In genomic region chr1:31672988-31673387, GRCh38 we compare ENCODE assay signal across 15 cellular contexts. TPM values are rescaled to one million over a fixed set of nuclear protein-coding genes. Genes with fewer than 3 reads are reported as not detected.
DNase-seq lines count a peak whose midpoint lies in the region; ATAC-seq and TF ChIP-seq lines count a peak whose summit lies in the region.
"Had no signal": no experiment of that assay in that cellular context is flagged by ENCODE, and none has a peak within 500 bp of the region (broad histone marks: within the 10 kb centered on the region; RNA-seq: fewer than 3 reads in every experiment).

No MANE protein-coding gene starts in this region.

- H3K27me3 ChIP-seq in GM23338 (ENCODE audit: insufficient read depth) = no peaks in the 10 kb centered on the region
- H3K27me3 ChIP-seq in SJCRH30 = peaks cover 3% of the 10 kb centered on the region; the same call in 1 of the 2 replicates
- no peaks in the 10 kb centered on the region for H3K27me3 ChIP-seq in left ventricle myocardium inferior (ENCODE audit: low read depth)
- H3K27me3 ChIP-seq in sigmoid colon = no peaks in the 10 kb centered on the region

- H3K27ac Mint-ChIP-seq in GM23338 = no peak overlapping the region

- no peaks in the 10 kb centered on the region for H3K9me3 Mint-ChIP-seq in GM23338

- no peaks in the 10 kb centered on the region for H3K36me3 Mint-ChIP-seq in GM23338 (ENCODE audit: low read depth)

- peaks cover 26% of the 10 kb centered on the region for H3K4me1 Mint-ChIP-seq in GM23338

- WGBS in sigmoid colon, 2 donors = 75 to 89% methylated on average over 13 of the region's 13 CpGs

- H3F3A ChIP-seq in GM23338 (replicated peaks; ENCODE audit: low read depth) = no peaks in the 10 kb centered on the region

- TF ChIP-seq EP300 in sigmoid colon (IDR thresholded peaks at IDR 0.05) = no peak

- TF ChIP-seq POLR2A in sigmoid colon (IDR thresholded peaks at IDR 0.05) = no peak

- peaks cover 14% of the 10 kb centered on the region for H3K4me1 ChIP-seq in GM23338 (ENCODE audit: insufficient read depth)
- peaks cover 30% of the 10 kb centered on the region for H3K4me1 ChIP-seq in SJCRH30
- H3K4me1 ChIP-seq in left ventricle myocardium inferior = peaks cover 77% of the 10 kb centered on the region
- H3K4me1 ChIP-seq in sigmoid colon = peaks cover 0 to 90% (median 75%) of the 10 kb centered on the region in 4 donors

- no peaks in the 10 kb centered on the region for H3K79me2 ChIP-seq in GM23338 (replicated peaks; ENCODE audit: insufficient read depth)
- H3K79me2 ChIP-seq: parathyroid adenoma had no signal

- no peak overlapping the region for H3K4me3 Mint-ChIP-seq in GM23338

- DNase-seq in GM23338 (ENCODE audit: low spot score) (peak; percentile 20), SJCRH30 (peak; percentile 86 to 90), left ventricle myocardium inferior (peak; percentile 32), sigmoid colon (peak; percentile 83), COLO829 (ENCODE audit: low spot score) (no peak), HCEC 1CT (no peak), Kasumi-1 (lab: John Stamatoyannopoulos, UW) (no peak)
- DNase-seq: activated T-cell treated with anti-CD3 and anti-CD28 coated beads, Interleukin-2, amount 50 U/mL, for 48 hours; central memory CD4-positive, alpha-beta T cell; islet precursor cell; NK-92 treated with Interleukin-12 subunit alpha and Interleukin-12 subunit beta, amount 100 ng/mL, for 24 hours had no signal

- H3K4me2 ChIP-seq in GM23338 = no peak overlapping the region

- no peaks in the 10 kb centered on the region for H3K9me2 ChIP-seq in GM23338 (ENCODE audit: insufficient read depth)

- intact Hi-C loops in left ventricle myocardium inferior (cut with micrococcal nuclease) = no loop called here
- intact Hi-C loops in sigmoid colon (cut with DNase I) = no loop called here

- H3K36me3 ChIP-seq in GM23338 (ENCODE audit: insufficient read depth) (no peaks in the 10 kb centered on the region), SJCRH30 (no peaks in the 10 kb centered on the region), left ventricle myocardium inferior (no peaks in the 10 kb centered on the region), sigmoid colon (peaks cover 0 to 18% (median 3%) of the 10 kb centered on the region in 4 donors)

- H2AFZ ChIP-seq in GM23338 = no peak overlapping the region
- H2AFZ ChIP-seq: parathyroid adenoma had no signal

- H3K27ac ChIP-seq in GM23338 (ENCODE audit: low read depth) (no peak overlapping the region), SJCRH30 (peak overlapping the region; percentile 13; the same call in 1 of the 2 replicates), left ventricle myocardium inferior (replicated peaks) (peak overlapping the region; percentile 54), sigmoid colon (peak overlapping the region; percentile 28 to 82 (median 79))
- H3K27ac ChIP-seq: parathyroid adenoma had no signal

- peaks cover 12% of the 10 kb centered on the region for H3K27me3 Mint-ChIP-seq in GM23338 (ENCODE audit: insufficient read depth, low read depth, poor library complexity)

- TF ChIP-seq CTCF in GM23338 (conservative IDR thresholded peaks at IDR 0.05; ENCODE audit: low read depth in 2 of 2) (no peak), left ventricle myocardium inferior (IDR thresholded peaks at IDR 0.05; ENCODE audit: borderline replicate concordance) (no peak), sigmoid colon (IDR thresholded peaks at IDR 0.05) (no peak)

- no peak overlapping the region for H3K4me3 ChIP-seq in GM23338
- H3K4me3 ChIP-seq in SJCRH30 = peak overlapping the region; percentile 9; the same call in 1 of the 2 replicates
- no peak overlapping the region for H3K4me3 ChIP-seq in left ventricle myocardium inferior
- no peak overlapping the region for H3K4me3 ChIP-seq in sigmoid colon

- ATAC-seq in GM23338 (no peak), GM21390 (IDR thresholded peaks at IDR 0.05; ENCODE audit: unreplicated experiment) (no peak)

- H4K20me1 ChIP-seq in GM23338 (replicated peaks; ENCODE audit: insufficient read depth) = no peaks in the 10 kb centered on the region

- no peaks in the 10 kb centered on the region for H3K9me3 ChIP-seq in SJCRH30 (replicated peaks)
- no peaks in the 10 kb centered on the region for H3K9me3 ChIP-seq in left ventricle myocardium inferior (replicated peaks)
- H3K9me3 ChIP-seq in sigmoid colon = no peaks in the 10 kb centered on the region

TF ChIP-seq in GM23338, 12 proteins besides CTCF, POLR2A, EP300 and RAD21 (continues in another document):
- no peak for TF ChIP-seq STAT1 (IDR thresholded peaks at IDR 0.05; ENCODE audit: unreplicated experiment)
- TF ChIP-seq REST (IDR thresholded peaks at IDR 0.05; ENCODE audit: unreplicated experiment) = no peak

RNA-seq across cellular contexts. Expression of gene PEF1, which starts 28.3 kb away (rescaled TPM):
- total RNA-seq in GM23338 (2014; rRNA removed; shearing (Covaris generic)) = 60.5 and 68.5 TPM in 2 replicates
- polyA plus RNA-seq in GM23338 (2016; fragmentation: Nextera tagmentation; extraction: Ambion mirVana) (22.0 and 22.3 TPM in 2 replicates), sigmoid colon (10 to 100 TPM; 56.5 to 74.2 (median 66.4) TPM)
- 64.8 and 72.3 TPM in 2 replicates for total RNA-seq in SJCRH30 (2014; rRNA removed; shearing (Covaris generic))
- total RNA-seq in left ventricle myocardium inferior (36.4 TPM), sigmoid colon (10 to 100 TPM; 52.9 to 87.4 (median 65.7) TPM)

RNA-seq across cellular contexts. Expression of gene COL16A1, which starts 30.8 kb away (rescaled TPM):
- total RNA-seq in GM23338 (2014; rRNA removed; shearing (Covaris generic)) = 13.2 and 15.7 TPM in 2 replicates
- 3.4 and 4.2 TPM in 2 replicates for polyA plus RNA-seq in GM23338 (2016; fragmentation: Nextera tagmentation; extraction: Ambion mirVana)
- 2.6 and 2.7 TPM in 2 replicates for total RNA-seq in SJCRH30 (2014; rRNA removed; shearing (Covaris generic))
- 18.3 TPM for total RNA-seq in left ventricle myocardium inferior
- total RNA-seq in sigmoid colon = 100 to 1,000 TPM in 2 of 4 donors, 10 to 100 TPM in 2; 43.1 to 271 (median 98.8) TPM
- 10 to 100 TPM in 1 of 3 donors, 1 to 10 TPM in 2; 4.6 to 23.4 (median 4.8) TPM for polyA plus RNA-seq in sigmoid colon

RNA-seq across cellular contexts. Expression of gene HCRTR1, which starts 55.5 kb away (rescaled TPM):
- total RNA-seq in GM23338 (2014; rRNA removed; shearing (Covaris generic)) = 1.0 TPM in 1 of 2 replicates, not detected in the other
- 0.15 TPM in 1 of 2 replicates, not detected in the other for polyA plus RNA-seq in GM23338 (2016; fragmentation: Nextera tagmentation; extraction: Ambion mirVana)
- total RNA-seq in SJCRH30 (2014; rRNA removed; shearing (Covaris generic)) = not detected in 2 replicates
- 0.44 TPM for total RNA-seq in left ventricle myocardium inferior
- not detected for total RNA-seq in sigmoid colon
- under 1 TPM in 1 of 3 donors, not detected in 2; 0.03 TPM for polyA plus RNA-seq in sigmoid colon
- total RNA-seq: mononuclear cell had no signal
- polyA plus RNA-seq: AG04450 had no signal

Comparison
In these comparisons a context has a peak if more than half of its experiments do, and no peak if none do; other contexts are left out.
1. DNase-seq: peak in GM23338 (single experiment), SJCRH30 (2 of 2), left ventricle myocardium inferior (single experiment) and sigmoid colon (single experiment); none in COLO829 (single experiment), HCEC 1CT (single experiment) and Kasumi-1 (0 of 2).